Comparison of ENCODE assay signal across 27 cellular contexts in genomic region chr11:107157146-107157808, GRCh38.
DNase-seq lines count a peak whose midpoint lies in the region; ATAC-seq, FAIRE-seq and TF ChIP-seq lines count a peak whose summit lies in the region.
"Had no signal": no experiment of that assay in that cellular context is flagged by ENCODE, and none has a peak within 500 bp of the region (broad histone marks: within the 10 kb centered on the region; RNA-seq: fewer than 3 reads in every experiment).

No MANE protein-coding gene starts in this region.

- no peak overlapping the region for H3K4me2 ChIP-seq in K562 (ENCODE audit: insufficient read depth, low read length)
- H3K4me2 ChIP-seq: smooth muscle cell had no signal

- H3K4me1 ChIP-seq in HUES48 (ENCODE audit: control insufficient read depth, insufficient read depth, low read length) (peaks cover 18% of the 10 kb centered on the region), K562 (replicated peaks in 1 of 2; ENCODE audit: control insufficient read depth in 2 of 2, insufficient read depth in 2 of 2, low read length in 2 of 2) (no peaks in the 10 kb centered on the region), subcutaneous abdominal adipose tissue (ENCODE audit: control insufficient read depth in 5 of 5, insufficient read depth in 5 of 5, low read length in 5 of 5) (peaks cover 0 to 39% (median 3%) of the 10 kb centered on the region in 5 donors)
- H3K4me1 ChIP-seq: Peyer's patch, testis had no signal

- CTCF ChIA-PET in K562 (lab: Yijun Ruan, JAX; ENCODE audit: low intra/inter-chr PET ratio) = no interaction called here

- DNase-seq in K562 (ENCODE audit: extremely low read depth in 1 of 4, low spot score in 3 of 4) = no peak
- peak; percentile 73 for DNase-seq in islet precursor cell
- no peak for DNase-seq in DMS53 (lab: John Stamatoyannopoulos, UW)
- no peak for DNase-seq in NOMO-1 treated with dmso at 0.1 percent for 144 hours (lab: John Stamatoyannopoulos, UW; ENCODE audit: unreplicated experiment)
- DNase-seq: activated CD4-positive, alpha-beta T cell treated with anti-CD3 and anti-CD28 coated beads for 4 hours; amygdala; DMS79; kidney glomerular epithelial cell; NCI-H1436 treated with DMSO at 0.1 percent for 48 hours; NCI-H2081 treated with DMSO at 0.1 percent for 48 hours; NCI-H2227 treated with DMSO at 0.1 percent for 48 hours; NCI-H69; Peyer's patch; stimulated activated naive CD8-positive, alpha-beta T cell treated with anti-CD3 and anti-CD28 coated beads, Interleukin-15, Interleukin-2, amounts not matched to agents 100 U/mL and 50 U/mL, for 24 hours; T-helper 9 cell; testis had no signal

- no peaks in the 10 kb centered on the region for H3K36me3 ChIP-seq in HUES48 (ENCODE audit: control insufficient read depth, insufficient read depth, low read length)
- no peaks in the 10 kb centered on the region for H3K36me3 ChIP-seq in K562 (ENCODE audit: control insufficient read depth, insufficient read depth, low read length)
- H3K36me3 ChIP-seq in subcutaneous abdominal adipose tissue (ENCODE audit: control insufficient read depth in 5 of 5, insufficient read depth in 5 of 5, low read length in 5 of 5) = no peaks in the 10 kb centered on the region
- H3K36me3 ChIP-seq: Peyer's patch had no signal

- ATAC-seq in K562 (no peak), HG02678 (IDR thresholded peaks at IDR 0.05; ENCODE audit: unreplicated experiment) (no peak), GM21390 (IDR thresholded peaks at IDR 0.05; ENCODE audit: unreplicated experiment) (no peak)
- ATAC-seq: natural killer cell treated with Interleukin-12 subunit alpha and Interleukin-12 subunit beta and Interleukin-15 and Interleukin-18, amount 100 ng/mL, for 72 hours; stimulated activated naive CD8-positive, alpha-beta T cell treated with anti-CD3 and anti-CD28 coated beads, Interleukin-15, Interleukin-2, amounts not matched to agents 100 U/mL and 50 U/mL, for 24 hours had no signal

- no TSS peak for BruUV-seq in K562 (replicated peaks; lab: Mats Ljungman, UMichigan)

- FAIRE-seq in K562 (lab: Jason Lieb, UNC) = no peak
- FAIRE-seq: bronchial epithelial cell, endothelial cell of umbilical vein, HTR-8/SVneo had no signal

- no peak for TF ChIP-seq RAD21 in K562 (CRISPR knock-in tag; conservative IDR thresholded peaks at IDR 0.05 in 1 of 2, IDR thresholded peaks at IDR 0.05 in 1 of 2)

- no peaks in the 10 kb centered on the region for H3K9me1 ChIP-seq in K562 (ENCODE audit: control insufficient read depth, insufficient read depth, low read length)

- H3K4me3 ChIP-seq in HUES48 (ENCODE audit: low read depth, low read length) (no peak overlapping the region), K562 (no peak overlapping the region), subcutaneous abdominal adipose tissue (ENCODE audit: low read depth in 1 of 5, low read length in 5 of 5) (no peak overlapping the region)
- H3K4me3 ChIP-seq: lung, Peyer's patch, smooth muscle cell, testis had no signal

- no peaks in the 10 kb centered on the region for H3K9me3 ChIP-seq in HUES48 (ENCODE audit: control insufficient read depth, insufficient read depth, low read length)
- H3K9me3 ChIP-seq in K562 (replicated peaks; ENCODE audit: control insufficient read depth, insufficient read depth, low read depth, low read length) = no peaks in the 10 kb centered on the region
- no peaks in the 10 kb centered on the region for H3K9me3 ChIP-seq in subcutaneous abdominal adipose tissue (ENCODE audit: control insufficient read depth in 5 of 5, low read length in 5 of 5)
- H3K9me3 ChIP-seq: Peyer's patch, testis had no signal

- WGBS in K562 (ENCODE audit: insufficient coverage, low coverage, missing lambda C conversion rate) = 0% methylated on average over 3 of the region's 3 CpGs

- no peaks in the 10 kb centered on the region for H4K20me1 ChIP-seq in K562 (replicated peaks; ENCODE audit: control insufficient read depth, insufficient read depth, low read length)

- no peak for TF ChIP-seq EP300 in K562 (IDR thresholded peaks at IDR 0.05; ENCODE audit: low read length)

- no peak overlapping the region for H2AFZ ChIP-seq in K562 (ENCODE audit: low read depth, low read length)

- no peaks in the 10 kb centered on the region for H3K27me3 ChIP-seq in HUES48 (ENCODE audit: control insufficient read depth, insufficient read depth, low read length)
- H3K27me3 ChIP-seq in K562 (ENCODE audit: control insufficient read depth in 2 of 2, insufficient read depth in 2 of 2, low read length in 2 of 2) = no peaks in the 10 kb centered on the region
- H3K27me3 ChIP-seq in subcutaneous abdominal adipose tissue (ENCODE audit: control insufficient read depth in 5 of 5, insufficient read depth in 4 of 5, low read length in 5 of 5) = no peaks in the 10 kb centered on the region
- H3K27me3 ChIP-seq: Peyer's patch, testis had no signal

- intact Hi-C loops in K562 (cut with micrococcal nuclease) = no loop called here

- TF ChIP-seq CTCF in K562 (IDR thresholded peaks at IDR 0.05 in 2 of 3, conservative IDR thresholded peaks at IDR 0.05 in 1 of 3; ENCODE audit: insufficient read depth in 2 of 3, low read depth in 1 of 3, low read length in 3 of 3) = no peak

- no peak overlapping the region; the same call in 1 of the 2 replicates for H3K9ac ChIP-seq in HUES48 (ENCODE audit: low read depth, low read length)
- no peak overlapping the region for H3K9ac ChIP-seq in K562 (ENCODE audit: insufficient read depth in 1 of 2, low read depth in 2 of 2, low read length in 2 of 2)
- no peak overlapping the region for H3K9ac ChIP-seq in subcutaneous abdominal adipose tissue (ENCODE audit: low read length in 5 of 5)

- TF ChIP-seq POLR2A in K562 (conservative IDR thresholded peaks at IDR 0.05) = no peak

- H3K27ac ChIP-seq in HUES48 (ENCODE audit: low read depth, low read length) (peak overlapping the region; percentile 67), K562 (ENCODE audit: extremely low read depth, low read depth, low read length) (no peak overlapping the region), subcutaneous abdominal adipose tissue (ENCODE audit: low read depth, low read length) (peak overlapping the region; percentile 12)
- H3K27ac ChIP-seq: C4-2B, Peyer's patch, testis had no signal

- in situ Hi-C loops in K562 (cut with MboI) = no loop called here

- POLR2A ChIA-PET in K562 (lab: Yijun Ruan, JAX) = interaction anchor here (0.7 kb wide), 1 partner anchor 16 kb away, joined by 3 read pairs; no protein-coding TSS in a partner anchor

- H3K79me2 ChIP-seq in K562 (ENCODE audit: control insufficient read depth, insufficient read depth, low read length) = no peaks in the 10 kb centered on the region

TF ChIP-seq in K562, 482 proteins besides CTCF, POLR2A, EP300 and RAD21:
- TF ChIP-seq ZNF311 (CRISPR knock-in tag; IDR thresholded peaks at IDR 0.05) = no peak
- no peak for TF ChIP-seq CBX3 (IDR thresholded peaks at IDR 0.05; ENCODE audit: borderline replicate concordance in 1 of 2, low read length in 2 of 2)
- no peak for TF ChIP-seq CBX2 (IDR thresholded peaks at IDR 0.05; ENCODE audit: insufficient read depth, low read length, poor library complexity, severe bottlenecking)
- TF ChIP-seq ZKSCAN3 (CRISPR knock-in tag; IDR thresholded peaks at IDR 0.05) = no peak
- TF ChIP-seq, protein P1, sequence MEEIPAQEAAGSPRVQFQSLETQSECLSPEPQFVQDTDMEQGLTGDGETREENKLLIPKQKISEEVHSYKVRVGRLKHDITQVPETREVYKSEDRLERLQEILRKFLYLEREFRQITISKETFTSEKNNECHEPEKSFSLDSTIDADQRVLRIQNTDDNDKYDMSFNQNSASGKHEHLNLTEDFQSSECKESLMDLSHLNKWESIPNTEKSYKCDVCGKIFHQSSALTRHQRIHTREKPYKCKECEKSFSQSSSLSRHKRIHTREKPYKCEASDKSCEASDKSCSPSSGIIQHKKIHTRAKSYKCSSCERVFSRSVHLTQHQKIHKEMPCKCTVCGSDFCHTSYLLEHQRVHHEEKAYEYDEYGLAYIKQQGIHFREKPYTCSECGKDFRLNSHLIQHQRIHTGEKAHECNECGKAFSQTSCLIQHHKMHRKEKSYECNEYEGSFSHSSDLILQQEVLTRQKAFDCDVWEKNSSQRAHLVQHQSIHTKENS (CRISPR knock-in tag; IDR thresholded peaks at IDR 0.05) = no peak
- TF ChIP-seq, protein P2, sequence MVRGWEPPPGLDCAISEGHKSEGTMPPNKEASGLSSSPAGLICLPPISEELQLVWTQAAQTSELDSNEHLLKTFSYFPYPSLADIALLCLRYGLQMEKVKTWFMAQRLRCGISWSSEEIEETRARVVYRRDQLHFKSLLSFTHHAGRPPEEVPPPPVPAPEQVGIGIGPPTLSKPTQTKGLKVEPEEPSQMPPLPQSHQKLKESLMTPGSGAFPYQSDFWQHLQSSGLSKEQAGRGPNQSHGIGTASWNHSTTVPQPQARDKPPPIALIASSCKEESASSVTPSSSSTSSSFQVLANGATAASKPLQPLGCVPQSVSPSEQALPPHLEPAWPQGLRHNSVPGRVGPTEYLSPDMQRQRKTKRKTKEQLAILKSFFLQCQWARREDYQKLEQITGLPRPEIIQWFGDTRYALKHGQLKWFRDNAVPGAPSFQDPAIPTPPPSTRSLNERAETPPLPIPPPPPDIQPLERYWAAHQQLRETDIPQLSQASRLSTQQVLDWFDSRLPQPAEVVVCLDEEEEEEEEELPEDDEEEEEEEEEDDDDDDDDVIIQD (CRISPR knock-in tag; IDR thresholded peaks at IDR 0.05) = no peak
- TF ChIP-seq POLR2B (IDR thresholded peaks at IDR 0.05; ENCODE audit: low read depth, partially characterized antibody) = no peak
- TF ChIP-seq, protein P3, sequence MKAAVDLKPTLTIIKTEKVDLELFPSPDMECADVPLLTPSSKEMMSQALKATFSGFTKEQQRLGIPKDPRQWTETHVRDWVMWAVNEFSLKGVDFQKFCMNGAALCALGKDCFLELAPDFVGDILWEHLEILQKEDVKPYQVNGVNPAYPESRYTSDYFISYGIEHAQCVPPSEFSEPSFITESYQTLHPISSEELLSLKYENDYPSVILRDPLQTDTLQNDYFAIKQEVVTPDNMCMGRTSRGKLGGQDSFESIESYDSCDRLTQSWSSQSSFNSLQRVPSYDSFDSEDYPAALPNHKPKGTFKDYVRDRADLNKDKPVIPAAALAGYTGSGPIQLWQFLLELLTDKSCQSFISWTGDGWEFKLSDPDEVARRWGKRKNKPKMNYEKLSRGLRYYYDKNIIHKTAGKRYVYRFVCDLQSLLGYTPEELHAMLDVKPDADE (conservative IDR thresholded peaks at IDR 0.05; ENCODE audit: control insufficient read depth, low read depth, low read length) = no peak
- peak; percentile 57 for TF ChIP-seq MAFF (IDR thresholded peaks at IDR 0.05; ENCODE audit: low read length)
- TF ChIP-seq TRIM28 (IDR thresholded peaks at IDR 0.05) = no peak
- peak; percentile 23; the same call in 1 of the 2 replicates for TF ChIP-seq ZNF316 (IDR thresholded peaks at IDR 0.05)
- TF ChIP-seq IRF2 (CRISPR knock-in tag; IDR thresholded peaks at IDR 0.05) = no peak
- TF ChIP-seq ADNP (tag; IDR thresholded peaks at IDR 0.05) = no peak
- TF ChIP-seq ZNF57 (CRISPR knock-in tag; IDR thresholded peaks at IDR 0.05) = no peak
- TF ChIP-seq TRIM24 (IDR thresholded peaks at IDR 0.05) = no peak
- TF ChIP-seq XRCC3 (IDR thresholded peaks at IDR 0.05) = no peak
- TF ChIP-seq ZNF324 (CRISPR knock-in tag; IDR thresholded peaks at IDR 0.05) = no peak
- no peak for TF ChIP-seq BRF1 (IDR thresholded peaks at IDR 0.05; ENCODE audit: borderline replicate concordance, extremely low read depth, insufficient read length)
TF ChIP-seq in K562: peak in this region for 2.
